18 cellular contexts compared by ENCODE assay signal in the genomic region with DNA sequence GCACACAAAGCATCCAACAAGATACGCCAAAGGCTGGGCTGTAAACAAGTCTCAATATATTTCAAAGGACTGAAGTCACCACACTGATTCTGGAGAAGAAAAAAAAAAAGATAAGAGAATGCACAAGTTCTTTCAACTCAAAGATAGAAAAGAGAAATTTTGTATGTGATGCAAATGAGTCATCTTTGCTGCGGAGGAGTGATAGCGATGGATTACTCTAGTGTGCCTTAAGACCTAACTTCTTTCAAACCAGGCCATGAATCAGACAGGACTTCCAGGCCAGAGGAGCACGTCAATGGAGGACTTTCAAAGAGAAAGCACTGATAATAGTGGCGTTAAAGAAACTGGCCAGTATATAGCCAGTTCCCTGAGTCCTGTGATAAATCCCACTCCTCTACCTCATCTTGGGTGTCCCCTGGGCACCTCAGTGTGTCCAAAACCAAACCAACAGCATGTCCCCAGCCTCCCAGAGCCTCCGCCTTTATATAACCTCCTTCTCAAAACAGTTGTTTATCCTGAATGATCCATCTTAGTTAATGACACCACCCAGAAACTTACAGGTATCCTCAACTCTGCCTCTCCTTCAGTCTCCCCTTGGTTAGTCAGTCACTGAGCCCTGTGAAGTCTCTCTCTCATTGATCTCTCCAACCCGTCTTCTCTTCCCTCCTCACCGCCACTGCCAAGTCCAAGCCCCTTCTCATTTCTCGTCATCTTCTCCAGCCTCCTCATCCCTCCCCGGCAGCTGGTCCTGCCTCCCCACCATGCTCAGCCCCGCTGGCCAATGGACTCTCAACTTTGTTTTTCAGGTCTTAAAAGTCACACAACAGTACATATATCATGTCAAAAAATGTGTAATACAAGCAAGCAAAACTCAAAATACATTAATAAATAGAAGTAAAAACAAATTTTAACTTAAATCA. TPM values are rescaled to one million over a fixed set of nuclear protein-coding genes. Genes with fewer than 3 reads are reported as not detected.
A peak's percentile ranks its signal among the peaks of the same experiment; 100 is the strongest.
DNase-seq lines count a peak whose midpoint lies in the region; ATAC-seq lines count a peak whose summit lies in the region.
"Had no signal": no experiment of that assay in that cellular context is flagged by ENCODE, and none has a peak within 500 bp of the region (broad histone marks: within the 10 kb centered on the region; RNA-seq: fewer than 3 reads in every experiment).

No MANE protein-coding gene starts in this region.

- H3K4me3 Mint-ChIP-seq in activated CD4-positive, alpha-beta T cell treated with anti-CD3 and anti-CD28 coated beads, Interleukin-2, amount 10 ng/mL, durations not matched to agents 24 days and 14 days = peak overlapping the region; percentile 1
- H3K4me3 Mint-ChIP-seq in activated CD4-positive, alpha-beta T cell treated with anti-CD3 and anti-CD28 coated beads, Interleukin-2, amount 10 ng/mL, durations not matched to agents 7 days and 5 days = no peak overlapping the region
- H3K4me3 Mint-ChIP-seq: neural crest cell had no signal

- CTCF ChIA-PET in activated CD4-positive, alpha-beta T cell treated with anti-CD3 and anti-CD28 coated beads, Interleukin-2, amount 10 ng/mL, durations not matched to agents 7 days and 5 days (lab: Charles Lee) = interaction anchor here (1.2 kb wide), 1 partner anchor 42 kb away, joined by 3 read pairs; no protein-coding TSS in a partner anchor

- peaks cover 16% of the 10 kb centered on the region for H3K36me3 Mint-ChIP-seq in activated CD4-positive, alpha-beta T cell treated with anti-CD3 and anti-CD28 coated beads, Interleukin-2, amount 10 ng/mL, durations not matched to agents 24 days and 14 days (ENCODE audit: low read depth)
- H3K36me3 Mint-ChIP-seq in activated CD4-positive, alpha-beta T cell treated with anti-CD3 and anti-CD28 coated beads, Interleukin-2, amount 10 ng/mL, durations not matched to agents 7 days and 5 days (ENCODE audit: low read depth) = peaks cover 14% of the 10 kb centered on the region
- H3K36me3 Mint-ChIP-seq: CD4-positive, CD25-positive, alpha-beta regulatory T cell had no signal

- H3K27ac Mint-ChIP-seq in activated CD4-positive, alpha-beta T cell treated with anti-CD3 and anti-CD28 coated beads, Interleukin-2, amount 10 ng/mL, durations not matched to agents 24 days and 14 days = peak overlapping the region; percentile 84
- H3K27ac Mint-ChIP-seq in activated CD4-positive, alpha-beta T cell treated with anti-CD3 and anti-CD28 coated beads, Interleukin-2, amount 10 ng/mL, durations not matched to agents 7 days and 5 days = no peak overlapping the region

- no peak for ATAC-seq in HG02981 (IDR thresholded peaks at IDR 0.05; ENCODE audit: unreplicated experiment)
- ATAC-seq: upper lobe of right lung had no signal

- H3K9me3 Mint-ChIP-seq in activated CD4-positive, alpha-beta T cell treated with anti-CD3 and anti-CD28 coated beads, Interleukin-2, amount 10 ng/mL, durations not matched to agents 24 days and 14 days = peaks cover 21% of the 10 kb centered on the region
- H3K9me3 Mint-ChIP-seq in activated CD4-positive, alpha-beta T cell treated with anti-CD3 and anti-CD28 coated beads, Interleukin-2, amount 10 ng/mL, durations not matched to agents 7 days and 5 days = peaks cover 32% of the 10 kb centered on the region

- no peak for DNase-seq in activated CD4-positive, alpha-beta T cell treated with anti-CD3 and anti-CD28 coated beads, Interleukin-2, amount 10 ng/mL, durations not matched to agents 24 days and 14 days
- DNase-seq in activated CD4-positive, alpha-beta T cell treated with anti-CD3 and anti-CD28 coated beads, Interleukin-2, amount 10 ng/mL, durations not matched to agents 7 days and 5 days = no peak
- DNase-seq in HT1080 (ENCODE audit: low read depth) (peak; percentile 55), amniotic epithelial cell (ENCODE audit: low read depth) (peak; percentile 97), non-pigmented ciliary epithelial cell (ENCODE audit: low read depth) (peak; percentile 77), EL (no peak), GOT3 (lab: John Stamatoyannopoulos, UW) (no peak)
- DNase-seq: amygdala; CD4-positive, CD25-positive, alpha-beta regulatory T cell; colonic mucosa; DND-41; mesenchymal stem cell; MM.1S; NCI-H2029; NCI-H510A treated with DMSO at 0.1 percent for 48 hours; upper lobe of right lung had no signal

- POLR2A ChIA-PET in activated CD4-positive, alpha-beta T cell treated with anti-CD3 and anti-CD28 coated beads, Interleukin-2, amount 10 ng/mL, durations not matched to agents 7 days and 5 days (lab: Charles Lee) = no interaction called here

- peaks cover 18% of the 10 kb centered on the region for H3K4me1 Mint-ChIP-seq in activated CD4-positive, alpha-beta T cell treated with anti-CD3 and anti-CD28 coated beads, Interleukin-2, amount 10 ng/mL, durations not matched to agents 24 days and 14 days
- H3K4me1 Mint-ChIP-seq in activated CD4-positive, alpha-beta T cell treated with anti-CD3 and anti-CD28 coated beads, Interleukin-2, amount 10 ng/mL, durations not matched to agents 7 days and 5 days = peaks cover 6% of the 10 kb centered on the region

- intact Hi-C loops in activated CD4-positive, alpha-beta T cell treated with anti-CD3 and anti-CD28 coated beads, Interleukin-2, amount 10 ng/mL, durations not matched to agents 24 days and 14 days (cut with micrococcal nuclease) = no loop called here

- H3K27me3 Mint-ChIP-seq in activated CD4-positive, alpha-beta T cell treated with anti-CD3 and anti-CD28 coated beads, Interleukin-2, amount 10 ng/mL, durations not matched to agents 24 days and 14 days = peaks cover 2% of the 10 kb centered on the region
- peaks cover 6% of the 10 kb centered on the region for H3K27me3 Mint-ChIP-seq in activated CD4-positive, alpha-beta T cell treated with anti-CD3 and anti-CD28 coated beads, Interleukin-2, amount 10 ng/mL, durations not matched to agents 7 days and 5 days

RNA-seq across cellular contexts. Expression of gene IFFO2, which starts 47.2 kb away (rescaled TPM):
- total RNA-seq in activated CD4-positive, alpha-beta T cell treated with anti-CD3 and anti-CD28 coated beads, Interleukin-2, amount 10 ng/mL, durations not matched to agents 24 days and 14 days = 32.3 and 36.8 TPM in 2 replicates
- 10 to 100 TPM; 20.4 to 21.7 TPM for total RNA-seq in activated CD4-positive, alpha-beta T cell treated with anti-CD3 and anti-CD28 coated beads, Interleukin-2, amount 10 ng/mL, durations not matched to agents 7 days and 5 days
- 20.1 and 34.6 TPM in 2 replicates for total RNA-seq in HT1080 (2014; rRNA removed; shearing (Covaris generic))
- 20.0 and 27.1 TPM in 2 replicates for polyA plus RNA-seq in HT1080 (2015; cell fraction: cytosol; rRNA removed)
- polyA plus RNA-seq in HT1080 (2015; cell fraction: nucleus; rRNA removed) = 42.5 and 49.5 TPM in 2 replicates

Comparison
In these comparisons a context has a peak if more than half of its experiments do, and no peak if none do; other contexts are left out.
1. DNase-seq: peak in HT1080 (single experiment), amniotic epithelial cell (single experiment) and non-pigmented ciliary epithelial cell (single experiment); none in activated CD4-positive, alpha-beta T cell treated with anti-CD3 and anti-CD28 coated beads, Interleukin-2, amount 10 ng/mL, durations not matched to agents 24 days and 14 days (single experiment), activated CD4-positive, alpha-beta T cell treated with anti-CD3 and anti-CD28 coated beads, Interleukin-2, amount 10 ng/mL, durations not matched to agents 7 days and 5 days (single experiment), EL (single experiment) and GOT3 (single experiment).